In the genomic region with DNA sequence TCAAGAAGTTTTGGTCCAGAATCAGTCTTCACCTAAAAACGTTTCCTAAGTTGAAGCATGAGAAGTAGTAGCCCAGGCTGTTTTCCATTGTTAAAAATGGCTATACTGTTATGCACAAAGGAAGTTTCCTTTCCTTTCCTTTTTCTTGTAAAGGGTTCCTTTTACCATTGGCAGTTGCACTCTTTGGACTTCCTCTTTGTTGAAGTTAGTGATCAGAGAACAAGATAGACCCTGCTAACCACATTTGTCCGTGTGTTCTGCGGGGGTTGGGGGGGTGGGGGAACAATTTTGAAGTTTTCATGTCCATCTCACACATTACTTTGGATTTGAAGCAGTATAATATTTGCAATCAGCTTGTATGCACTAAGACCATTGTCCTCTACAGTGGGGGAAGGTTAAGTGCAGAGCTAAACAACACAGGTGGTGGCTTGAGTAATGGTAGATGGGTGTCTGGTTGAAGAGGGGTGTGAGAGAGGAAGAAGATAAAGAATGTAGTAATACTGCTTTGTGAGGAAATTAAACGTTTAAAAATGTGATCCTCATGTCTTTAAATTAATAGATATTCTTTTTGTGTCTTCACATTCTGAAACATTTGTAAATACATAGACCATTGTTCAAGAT, we compare ENCODE assay signal across 9 cellular contexts. TPM values are rescaled to one million over a fixed set of nuclear protein-coding genes. Genes with fewer than 3 reads are reported as not detected.
DNase-seq lines count a peak whose midpoint lies in the region; ATAC-seq, FAIRE-seq and TF ChIP-seq lines count a peak whose summit lies in the region.
"Had no signal": no experiment of that assay in that cellular context is flagged by ENCODE, and none has a peak within 500 bp of the region (broad histone marks: within the 10 kb centered on the region; RNA-seq: fewer than 3 reads in every experiment).

No MANE protein-coding gene starts in this region.

- POLR2A ChIA-PET in A549 (lab: Yijun Ruan, JAX), result no interaction called here

- H3K9me3 ChIP-seq in A549, result peaks cover 18% of the 10 kb centered on the region
- H3K9me3 ChIP-seq in muscle layer of duodenum (ENCODE audit: control insufficient read depth in 1 of 2, low read length in 2 of 2), result peaks cover 0 to 4% of the 10 kb centered on the region in 2 donors
- H3K9me3 ChIP-seq in mucosa of descending colon, result peaks cover 4% of the 10 kb centered on the region
- peaks cover 15% of the 10 kb centered on the region for H3K9me3 ChIP-seq in MG63

- CTCF ChIA-PET in A549 (lab: Yijun Ruan, JAX), result interaction anchor here (0.6 kb wide), 1 partner anchor 45 kb away, joined by 4 read pairs; no protein-coding TSS in a partner anchor

- H3K4me1 ChIP-seq in A549, result no peaks in the 10 kb centered on the region
- peaks cover 0 to 12% of the 10 kb centered on the region in 2 donors for H3K4me1 ChIP-seq in muscle layer of duodenum (ENCODE audit: control insufficient read depth in 1 of 2, insufficient read depth in 2 of 2, low read length in 2 of 2)
- H3K4me1 ChIP-seq in mucosa of descending colon (ENCODE audit: low read depth), result peaks cover 5% of the 10 kb centered on the region

- ATAC-seq in A549 (no peak), mucosa of descending colon (no peak)

- 30% methylated on average over 4 of the region's 4 CpGs for WGBS in A549 (ENCODE audit: missing lambda C conversion rate)

- H3K27ac ChIP-seq in A549 (no peak overlapping the region), brain microvascular endothelial cell (no peak overlapping the region), muscle layer of duodenum (ENCODE audit: low read length) (no peak overlapping the region)

- TF ChIP-seq EP300 in A549 (IDR thresholded peaks at IDR 0.05), result no peak

- peak overlapping the region; percentile 97 for H3K4me2 ChIP-seq in A549

- H3K36me3 ChIP-seq in brain microvascular endothelial cell (replicated peaks) (peaks cover 3% of the 10 kb centered on the region), muscle layer of duodenum (ENCODE audit: control insufficient read depth in 1 of 2, insufficient read depth in 2 of 2, low read length in 2 of 2) (peaks cover 6 to 12% of the 10 kb centered on the region in 2 donors), mucosa of descending colon (ENCODE audit: low read depth) (no peaks in the 10 kb centered on the region), MG63 (peaks cover 5% of the 10 kb centered on the region)

- H3K27me3 ChIP-seq in brain microvascular endothelial cell (replicated peaks), result no peaks in the 10 kb centered on the region
- no peaks in the 10 kb centered on the region for H3K27me3 ChIP-seq in muscle layer of duodenum (ENCODE audit: low read depth, low read length)
- H3K27me3 ChIP-seq in MG63, result no peaks in the 10 kb centered on the region

- H3K4me3 ChIP-seq in A549 (no peak overlapping the region), brain microvascular endothelial cell (ENCODE audit: low read depth, low read length) (peak overlapping the region; percentile 73), muscle layer of duodenum (ENCODE audit: low read depth in 1 of 2, low read length in 2 of 2) (peak overlapping the region; percentile 63 to 91), mucosa of descending colon (no peak overlapping the region), MG63 (no peak overlapping the region)

- TF ChIP-seq POLR2A in A549 (IDR thresholded peaks at IDR 0.05; ENCODE audit: low read length), result no peak

- no peak for TF ChIP-seq CTCF in A549 (IDR thresholded peaks at IDR 0.05)
- no peak for TF ChIP-seq CTCF in brain microvascular endothelial cell (IDR thresholded peaks at IDR 0.05; ENCODE audit: low read depth, low read length, missing control alignments)
- no peak for TF ChIP-seq CTCF in mucosa of descending colon (IDR thresholded peaks at IDR 0.05)

- no peak for TF ChIP-seq RAD21 in A549 (conservative IDR thresholded peaks at IDR 0.05 in 1 of 2, IDR thresholded peaks at IDR 0.05 in 1 of 2)

- in situ Hi-C loops in brain microvascular endothelial cell (cut with HindIII; ENCODE audit: low pct_ligation_motif_present, low sequenced_read_pairs), result no loop called here

- intact Hi-C loops in mucosa of descending colon (cut with DNase I, micrococcal nuclease), result no loop called here

- DNase-seq in A549 (ENCODE audit: low read depth in 1 of 2, low spot score in 1 of 2), result no peak
- peak; percentile 39 for DNase-seq in KG1 (lab: John Stamatoyannopoulos, UW)
- DNase-seq in brain microvascular endothelial cell, result no peak
- no peak for DNase-seq in mucosa of descending colon
- DNase-seq in NCI-H1417 treated with DMSO at 0.1 percent for 48 hours (lab: John Stamatoyannopoulos, UW), result no peak
- DNase-seq in NCI-H748 (lab: John Stamatoyannopoulos, UW; ENCODE audit: unreplicated experiment), result no peak
- DNase-seq in MG63, result no peak
- DNase-seq: NCI-H1092 had no signal

- no peak for FAIRE-seq in A549 (lab: Jason Lieb, UNC)

TF ChIP-seq in A549, 52 proteins besides CTCF, POLR2A, EP300 and RAD21:
- TF ChIP-seq MAZ (IDR thresholded peaks at IDR 0.05; ENCODE audit: borderline replicate concordance, low read depth, low read length) (no peak), NPAS2 (CRISPR knock-in tag; IDR thresholded peaks at IDR 0.05; ENCODE audit: borderline replicate concordance) (no peak), SREBF2 (IDR thresholded peaks at IDR 0.05) (no peak), TFCP2L1 (CRISPR knock-in tag; IDR thresholded peaks at IDR 0.05) (no peak), ZSCAN20 (CRISPR knock-in tag; IDR thresholded peaks at IDR 0.05) (no peak), TP53 (CRISPR knock-in tag; IDR thresholded peaks at IDR 0.05) (no peak), NR3C1 (IDR thresholded peaks at IDR 0.05) (no peak), ZNF302 (CRISPR knock-in tag; IDR thresholded peaks at IDR 0.05) (no peak), RNF2 (IDR thresholded peaks at IDR 0.05; ENCODE audit: borderline replicate concordance, low read depth) (no peak), FOXS1 (CRISPR knock-in tag; IDR thresholded peaks at IDR 0.05) (no peak), NFE2L2 (conservative IDR thresholded peaks at IDR 0.05; ENCODE audit: low read length) (no peak), MYC (IDR thresholded peaks at IDR 0.05; ENCODE audit: borderline replicate concordance, low read length) (no peak), CBX8 (IDR thresholded peaks at IDR 0.05) (no peak), HOXA7 (CRISPR knock-in tag; IDR thresholded peaks at IDR 0.05) (no peak), CHD4 (IDR thresholded peaks at IDR 0.05; ENCODE audit: borderline replicate concordance) (no peak), KDM5A (IDR thresholded peaks at IDR 0.05) (no peak)
- TF ChIP-seq, protein P1, sequence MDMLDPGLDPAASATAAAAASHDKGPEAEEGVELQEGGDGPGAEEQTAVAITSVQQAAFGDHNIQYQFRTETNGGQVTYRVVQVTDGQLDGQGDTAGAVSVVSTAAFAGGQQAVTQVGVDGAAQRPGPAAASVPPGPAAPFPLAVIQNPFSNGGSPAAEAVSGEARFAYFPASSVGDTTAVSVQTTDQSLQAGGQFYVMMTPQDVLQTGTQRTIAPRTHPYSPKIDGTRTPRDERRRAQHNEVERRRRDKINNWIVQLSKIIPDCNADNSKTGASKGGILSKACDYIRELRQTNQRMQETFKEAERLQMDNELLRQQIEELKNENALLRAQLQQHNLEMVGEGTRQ (IDR thresholded peaks at IDR 0.05), result no peak
- TF ChIP-seq, protein P2, sequence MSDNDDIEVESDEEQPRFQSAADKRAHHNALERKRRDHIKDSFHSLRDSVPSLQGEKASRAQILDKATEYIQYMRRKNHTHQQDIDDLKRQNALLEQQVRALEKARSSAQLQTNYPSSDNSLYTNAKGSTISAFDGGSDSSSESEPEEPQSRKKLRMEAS (IDR thresholded peaks at IDR 0.05), result no peak
- TF ChIP-seq, protein P3, sequence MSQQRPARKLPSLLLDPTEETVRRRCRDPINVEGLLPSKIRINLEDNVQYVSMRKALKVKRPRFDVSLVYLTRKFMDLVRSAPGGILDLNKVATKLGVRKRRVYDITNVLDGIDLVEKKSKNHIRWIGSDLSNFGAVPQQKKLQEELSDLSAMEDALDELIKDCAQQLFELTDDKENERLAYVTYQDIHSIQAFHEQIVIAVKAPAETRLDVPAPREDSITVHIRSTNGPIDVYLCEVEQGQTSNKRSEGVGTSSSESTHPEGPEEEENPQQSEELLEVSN (IDR thresholded peaks at IDR 0.05; ENCODE audit: borderline replicate concordance, low read depth), result no peak

RNA-seq across cellular contexts. Expression of a gene that starts 1.4 kb away (rescaled TPM):
- polyA plus RNA-seq in A549 (2011; rRNA removed) (16.3 and 17.1 TPM in 2 replicates), A549 (2017; fragmentation: RNase III; extraction: RNeasy Plus Mini Kit Qiagen cat#74134 plus additional on column Dnase treatment) (6.0 to 8.0 TPM (median 7.4 TPM) in 3 replicates)
- 2.7 and 3.3 TPM in 2 replicates for polyA plus RNA-seq in A549 (2012; cell fraction: cytosol; rRNA removed)
- 3.6 and 3.7 TPM in 2 replicates for polyA plus RNA-seq in A549 (2012; cell fraction: nucleus; rRNA removed)
- polyA minus RNA-seq in A549 (2011; rRNA and poly(A)+ RNA removed), result 6.8 and 13.6 TPM in 2 replicates
- 10 to 100 TPM; 11.3 to 22.1 (median 13.8) TPM for total RNA-seq in mucosa of descending colon
- not detected in 2 replicates for total RNA-seq in MG63 (2014; rRNA removed; shearing (Covaris generic); ENCODE audit: low replicate concordance)

RNA-seq across cellular contexts. Expression of a gene that starts 31.3 kb away (rescaled TPM):
- polyA plus RNA-seq in A549 (2011; rRNA removed) (11.8 and 16.2 TPM in 2 replicates), A549 (2017; fragmentation: RNase III; extraction: RNeasy Plus Mini Kit Qiagen cat#74134 plus additional on column Dnase treatment) (9.5 to 14.6 TPM (median 11.5 TPM) in 3 replicates)
- 5.9 and 7.6 TPM in 2 replicates for polyA plus RNA-seq in A549 (2012; cell fraction: cytosol; rRNA removed)
- 11.8 and 13.2 TPM in 2 replicates for polyA plus RNA-seq in A549 (2012; cell fraction: nucleus; rRNA removed)
- 20.7 and 26.3 TPM in 2 replicates for polyA minus RNA-seq in A549 (2011; rRNA and poly(A)+ RNA removed)
- 100 to 1,000 TPM in 2 of 3 donors, 10 to 100 TPM in 1; 30.1 to 193 (median 153) TPM for total RNA-seq in mucosa of descending colon
- total RNA-seq in MG63 (2014; rRNA removed; shearing (Covaris generic); ENCODE audit: low replicate concordance), result 53.0 and 98.5 TPM in 2 replicates

RNA-seq across cellular contexts. Expression of a gene that starts 56.2 kb away (rescaled TPM):
- polyA plus RNA-seq in A549 (2011; rRNA removed) (not detected in 2 replicates), A549 (2017; fragmentation: RNase III; extraction: RNeasy Plus Mini Kit Qiagen cat#74134 plus additional on column Dnase treatment) (not detected in 3 replicates)
- polyA plus RNA-seq in A549 (2012; cell fraction: cytosol; rRNA removed), result not detected in 2 replicates
- 0.10 and 0.13 TPM in 2 replicates for polyA plus RNA-seq in A549 (2012; cell fraction: nucleus; rRNA removed)
- 0.34 and 0.79 TPM in 2 replicates for polyA minus RNA-seq in A549 (2011; rRNA and poly(A)+ RNA removed)
- total RNA-seq in mucosa of descending colon, result under 1 TPM; 0.41 to 0.60 (median 0.51) TPM
- total RNA-seq in MG63 (2014; rRNA removed; shearing (Covaris generic); ENCODE audit: low replicate concordance), result not detected in 2 replicates

Comparison
In these comparisons a context has a peak if more than half of its experiments do, and no peak if none do; other contexts are left out.
1. H3K4me3 ChIP-seq: peak in brain microvascular endothelial cell (single experiment) and muscle layer of duodenum (2 of 2); none in A549 (single experiment), mucosa of descending colon (single experiment) and MG63 (single experiment).
2. RNA of a gene that starts 1.4 kb away (total RNA-seq): 11.3 to 22.1 TPM in mucosa of descending colon; not detected in MG63; every median in the first group is over 10 times any median in the second.